In genomic region chr1:29202053-29202452, GRCh38 we compare ENCODE assay signal across 9 cellular contexts. TPM values are rescaled to one million over a fixed set of nuclear protein-coding genes. Genes with fewer than 3 reads are reported as not detected.
DNase-seq lines count a peak whose midpoint lies in the region; ATAC-seq and TF ChIP-seq lines count a peak whose summit lies in the region.
"Had no signal": no experiment of that assay in that cellular context is flagged by ENCODE, and none has a peak within 500 bp of the region (broad histone marks: within the 10 kb centered on the region; RNA-seq: fewer than 3 reads in every experiment).

No MANE protein-coding gene starts in this region.

- ATAC-seq in SK-N-SH treated with all-trans-retinoic acid at 6 μM for 48 hours (no peak), lower lobe of right lung (peak; percentile 73 to 75), GM18868 (IDR thresholded peaks at IDR 0.05; ENCODE audit: unreplicated experiment) (no peak)

- H3K4me3 ChIP-seq in SK-N-SH (ENCODE audit: low read depth in 2 of 2, low read length in 1 of 2) = no peak overlapping the region
- H3K4me3 ChIP-seq in adipocyte (ENCODE audit: low read length) = no peak overlapping the region
- no peak overlapping the region for H3K4me3 ChIP-seq in lower lobe of right lung
- H3K4me3 ChIP-seq in tibial nerve = no peak overlapping the region

- H3K36me3 ChIP-seq in SK-N-SH (replicated peaks in 1 of 2; ENCODE audit: control insufficient read depth in 1 of 2, insufficient read depth in 2 of 2, low read length in 1 of 2) (peaks cover 21 to 23% of the 10 kb centered on the region in 2 experiments), adipocyte (ENCODE audit: control insufficient read depth, insufficient read depth, low read length, severe bottlenecking) (peaks cover 76% of the 10 kb centered on the region), lower lobe of right lung (peaks cover 62% of the 10 kb centered on the region), tibial nerve (peaks cover 0 to 82% (median 4%) of the 10 kb centered on the region in 3 donors)

- no peak overlapping the region for H3K4me3 Mint-ChIP-seq in immature natural killer cell
- H3K4me3 Mint-ChIP-seq: activated naive CD8-positive, alpha-beta T cell treated with anti-CD3 and anti-CD28 coated beads for 36 hours had no signal

- H3K79me2 ChIP-seq in SK-N-SH (ENCODE audit: insufficient read depth) = no peaks in the 10 kb centered on the region

- no peaks in the 10 kb centered on the region for H3K9me3 Mint-ChIP-seq in immature natural killer cell
- H3K9me3 Mint-ChIP-seq: activated naive CD8-positive, alpha-beta T cell treated with anti-CD3 and anti-CD28 coated beads for 36 hours had no signal

- POLR2A ChIA-PET in SK-N-SH (lab: Yijun Ruan, JAX) = no interaction called here

- no peak for TF ChIP-seq EP300 in SK-N-SH (IDR thresholded peaks at IDR 0.05; ENCODE audit: borderline replicate concordance in 1 of 2, low read depth in 1 of 2, low read length in 1 of 2)
- no peak for TF ChIP-seq EP300 in tibial nerve (IDR thresholded peaks at IDR 0.05)

- H3K4me2 ChIP-seq in SK-N-SH = peak overlapping the region; percentile 54; the same call in 1 of the 2 replicates

- no peaks in the 10 kb centered on the region for H3K9me2 ChIP-seq in SK-N-SH

- no peaks in the 10 kb centered on the region for H4K20me1 ChIP-seq in SK-N-SH (ENCODE audit: insufficient read depth)

- CTCF ChIA-PET in SK-N-SH (lab: Yijun Ruan, JAX) = interaction anchor here (0.6 to 6.1 kb wide), 33 partner anchors 9 to 1984 kb away, joined by 3 to 95 read pairs (median 4); partner anchors contain the start of genes SRSF4 and TMEM200B

- no peak overlapping the region for H3K27ac Mint-ChIP-seq in immature natural killer cell
- H3K27ac Mint-ChIP-seq: activated naive CD8-positive, alpha-beta T cell treated with anti-CD3 and anti-CD28 coated beads for 36 hours had no signal

- H3K27me3 Mint-ChIP-seq in immature natural killer cell (ENCODE audit: low read depth in 3 of 3) = peaks cover 0 to 2% (median 0%) of the 10 kb centered on the region in 3 donors
- H3K27me3 Mint-ChIP-seq: activated naive CD8-positive, alpha-beta T cell treated with anti-CD3 and anti-CD28 coated beads for 36 hours had no signal

- H3K9ac ChIP-seq in SK-N-SH (peak overlapping the region; percentile 44; the same call in 1 of the 2 replicates), adipocyte (ENCODE audit: low read length) (peak overlapping the region; percentile 68)

- TF ChIP-seq CTCF in SK-N-SH (IDR thresholded peaks at IDR 0.05) = no peak
- TF ChIP-seq CTCF in lower lobe of right lung (IDR thresholded peaks at IDR 0.05) = no peak
- TF ChIP-seq CTCF in tibial nerve (IDR thresholded peaks at IDR 0.05) = no peak

- peaks cover 8% of the 10 kb centered on the region for H3F3A ChIP-seq in SK-N-SH (replicated peaks; ENCODE audit: insufficient read depth)

- intact Hi-C loops in lower lobe of right lung (cut with DNase I) = no loop called here

- H3K27me3 ChIP-seq in SK-N-SH (ENCODE audit: insufficient read depth) = no peaks in the 10 kb centered on the region
- H3K27me3 ChIP-seq in adipocyte (replicated peaks; ENCODE audit: control insufficient read depth, insufficient read depth, low read length) = no peaks in the 10 kb centered on the region
- H3K27me3 ChIP-seq in lower lobe of right lung (ENCODE audit: low read depth) = no peaks in the 10 kb centered on the region
- H3K27me3 ChIP-seq in tibial nerve = no peaks in the 10 kb centered on the region

- peaks cover 0 to 5% of the 10 kb centered on the region in 2 donors for H3K4me1 Mint-ChIP-seq in immature natural killer cell

- 91% methylated on average over 1 of the region's 1 CpG for WGBS in SK-N-SH (ENCODE audit: low lambda C conversion rate)
- WGBS in tibial nerve, 2 donors = 60 to 75% methylated on average over 1 of the region's 1 CpG

- peak overlapping the region; percentile 84; the same call in 1 of the 2 replicates for H2AFZ ChIP-seq in SK-N-SH (ENCODE audit: low read depth)

- peak overlapping the region; percentile 62 to 83 for H3K27ac ChIP-seq in SK-N-SH (ENCODE audit: low read depth in 2 of 2, low read length in 1 of 2)
- peak overlapping the region; percentile 76 for H3K27ac ChIP-seq in lower lobe of right lung
- peak overlapping the region in 3 of 4 donors; percentile 7 to 81 (median 81) for H3K27ac ChIP-seq in tibial nerve

- DNase-seq in SK-N-SH = no peak
- DNase-seq in adipocyte (ENCODE audit: low read depth) = no peak
- DNase-seq in lower lobe of right lung = no peak
- DNase-seq in tibial nerve (ENCODE audit: low spot score in 2 of 2) = no peak
- no peak for DNase-seq in NCI-H1417 treated with DMSO at 0.1 percent for 48 hours (lab: John Stamatoyannopoulos, UW)
- DNase-seq in immature natural killer cell = no peak

- TF ChIP-seq RAD21 in SK-N-SH (IDR thresholded peaks at IDR 0.05; ENCODE audit: low read length) = no peak

- H3K9me3 ChIP-seq in SK-N-SH (no peaks in the 10 kb centered on the region), adipocyte (ENCODE audit: control insufficient read depth, low read length) (no peaks in the 10 kb centered on the region), lower lobe of right lung (no peaks in the 10 kb centered on the region), tibial nerve (no peaks in the 10 kb centered on the region)

- H3K4me1 ChIP-seq in SK-N-SH (ENCODE audit: control insufficient read depth in 1 of 2, insufficient read depth in 2 of 2, low read depth in 1 of 2, low read length in 1 of 2) (peaks cover 13 to 17% of the 10 kb centered on the region in 2 experiments; a peak in 2 of 4 replicates), adipocyte (ENCODE audit: control insufficient read depth, insufficient read depth, low read length) (peaks cover 9% of the 10 kb centered on the region), lower lobe of right lung (peaks cover 19% of the 10 kb centered on the region), tibial nerve (peaks cover 0 to 8% (median 8%) of the 10 kb centered on the region in 4 donors)

- peaks cover 4 to 16% (median 9%) of the 10 kb centered on the region in 3 donors for H3K36me3 Mint-ChIP-seq in immature natural killer cell

- no peak for TF ChIP-seq POLR2A in tibial nerve (IDR thresholded peaks at IDR 0.05)

TF ChIP-seq in SK-N-SH, 30 proteins besides CTCF, POLR2A, EP300 and RAD21:
- TF ChIP-seq RFX5 (IDR thresholded peaks at IDR 0.05; ENCODE audit: low read length) (no peak), TAF1 (IDR thresholded peaks at IDR 0.05; ENCODE audit: borderline replicate concordance, low read depth, low read length) (no peak), SIN3A (IDR thresholded peaks at IDR 0.05; ENCODE audit: borderline replicate concordance, low read depth, low read length) (no peak), GATA2 (CRISPR knock-in tag; IDR thresholded peaks at IDR 0.05) (no peak), ELF1 (IDR thresholded peaks at IDR 0.05) (no peak), POLR2AphosphoS5 (IDR thresholded peaks at IDR 0.05; ENCODE audit: low read depth, low read length) (no peak), FOXJ3 (CRISPR knock-in tag; IDR thresholded peaks at IDR 0.05) (no peak), MAX (IDR thresholded peaks at IDR 0.05; ENCODE audit: low read depth) (no peak), CHD2 (IDR thresholded peaks at IDR 0.05; ENCODE audit: low read length, partially characterized antibody) (no peak), RXRA (IDR thresholded peaks at IDR 0.05; ENCODE audit: borderline replicate concordance, low read depth) (no peak), YY1 (IDR thresholded peaks at IDR 0.05; ENCODE audit: low read depth) (no peak)

TF ChIP-seq in SK-N-SH treated with all-trans-retinoic acid at 6 μM for 48 hours, 23 proteins besides CTCF, POLR2A, EP300 and RAD21 (continues in another document):
- no peak for TF ChIP-seq ISL1 (CRISPR knock-in tag; IDR thresholded peaks at IDR 0.05)
- no peak for TF ChIP-seq CREB5 (CRISPR knock-in tag; IDR thresholded peaks at IDR 0.05; ENCODE audit: low read depth)
- TF ChIP-seq ZNF8 (CRISPR knock-in tag; IDR thresholded peaks at IDR 0.05) = no peak
- TF ChIP-seq CSDC2 (CRISPR knock-in tag; IDR thresholded peaks at IDR 0.05) = no peak
- no peak for TF ChIP-seq TOX (CRISPR knock-in tag; IDR thresholded peaks at IDR 0.05; ENCODE audit: borderline replicate concordance)

RNA-seq across cellular contexts. Expression of gene SRSF4, which starts 20.4 kb away (rescaled TPM):
- polyA plus RNA-seq in SK-N-SH (2012; rRNA removed) (55.3 and 62.6 TPM in 2 replicates), immature natural killer cell (100 to 1,000 TPM in 1 of 3 donors, 10 to 100 TPM in 2; 49.5 to 110 (median 62.4) TPM)
- 68.6 and 73.7 TPM in 2 replicates for polyA plus RNA-seq in SK-N-SH (2012; cell fraction: cytosol; rRNA removed)
- 125 and 196 TPM in 2 replicates for polyA plus RNA-seq in SK-N-SH (2012; cell fraction: nucleus; rRNA removed)
- total RNA-seq in lower lobe of right lung (73.9 TPM), tibial nerve (10 to 100 TPM; 63.4 to 75.9 (median 69.1) TPM)

RNA-seq across cellular contexts. Expression of gene MECR, which starts 28.7 kb away (rescaled TPM):
- 38.3 and 38.7 TPM in 2 replicates for polyA plus RNA-seq in SK-N-SH (2012; rRNA removed)
- polyA plus RNA-seq in SK-N-SH (2012; cell fraction: cytosol; rRNA removed) = 28.6 and 32.9 TPM in 2 replicates
- 48.3 and 55.4 TPM in 2 replicates for polyA plus RNA-seq in SK-N-SH (2012; cell fraction: nucleus; rRNA removed)
- total RNA-seq in lower lobe of right lung = 16.9 TPM
- total RNA-seq in tibial nerve = 10 to 100 TPM; 18.8 to 34.2 (median 22.9) TPM
- 10 to 100 TPM in 2 of 3 donors, 1 to 10 TPM in 1; 6.5 to 14.0 (median 11.3) TPM for polyA plus RNA-seq in immature natural killer cell

RNA-seq across cellular contexts. Expression of gene PTPRU, which starts 34.3 kb away (rescaled TPM):
- polyA plus RNA-seq in SK-N-SH (2012; rRNA removed) = 2.9 and 3.5 TPM in 2 replicates
- polyA plus RNA-seq in SK-N-SH (2012; cell fraction: cytosol; rRNA removed) = 1.5 and 2.9 TPM in 2 replicates
- polyA plus RNA-seq in SK-N-SH (2012; cell fraction: nucleus; rRNA removed) = 6.8 and 12.6 TPM in 2 replicates
- total RNA-seq in lower lobe of right lung = 35.1 TPM
- total RNA-seq in tibial nerve = 10 to 100 TPM; 52.1 to 75.6 (median 63.7) TPM
- not detected for polyA plus RNA-seq in immature natural killer cell

Comparison
In these comparisons a context has a peak if more than half of its experiments do, and no peak if none do; other contexts are left out.
1. ATAC-seq: peak in lower lobe of right lung (2 of 2); none in SK-N-SH treated with all-trans-retinoic acid at 6 μM for 48 hours (single experiment) and GM18868 (single experiment).
2. Peak in every context shown above with its lines, with median percentiles within 50 percentile points of each other: H3K27ac ChIP-seq.